8 cellular contexts compared by ENCODE assay signal in genomic region chr3:61560452-61561373, GRCh38. TPM values are rescaled to one million over a fixed set of nuclear protein-coding genes. Genes with fewer than 3 reads are reported as not detected.
DNase-seq lines count a peak whose midpoint lies in the region; ATAC-seq, FAIRE-seq and TF ChIP-seq lines count a peak whose summit lies in the region.

No MANE protein-coding gene starts in this region.

- intact Hi-C loops in A673 (cut with micrococcal nuclease; ENCODE audit: unreplicated experiment) (loop anchor here (5.0 to 10.0 kb wide), 5 partner anchors 127 to 627 kb away; no protein-coding TSS in a partner anchor), right cardiac atrium (cut with DNase I) (loop anchor here (2.0 to 10.0 kb wide), 6 partner anchors 74 to 627 kb away; no protein-coding TSS in a partner anchor)

- ATAC-seq in HG03025 (IDR thresholded peaks at IDR 0.05; ENCODE audit: low FRiP score, unreplicated experiment) (peak; percentile 25), right cardiac atrium (peak; percentile 58 to 76)

- under 1% methylated on average over 66 of the region's 66 CpGs for WGBS in right cardiac atrium

- TSS peak; percentile 88 for BruUV-seq in A673 (replicated peaks; lab: Mats Ljungman, UMichigan)

- TF ChIP-seq POLR2A in GM12892 (IDR thresholded peaks at IDR 0.05; ENCODE audit: low read depth, low read length) = peak; percentile 54; the same call in 1 of the 2 replicates

- no peaks in the 10 kb centered on the region for H3K9me3 ChIP-seq in A673 (ENCODE audit: low read depth, low read length, poor library complexity, severe bottlenecking)
- H3K9me3 ChIP-seq in right cardiac atrium (ENCODE audit: control insufficient read depth, low read length) = no peaks in the 10 kb centered on the region

- POLR2A ChIA-PET in A673 (lab: Charles Lee; ENCODE audit: low non-redundant PET) = interaction anchor here (0.6 kb wide), 1 partner anchor 9 kb away, joined by 10 read pairs; no protein-coding TSS in a partner anchor

- TF ChIP-seq CTCF in A673 (conservative IDR thresholded peaks at IDR 0.05; ENCODE audit: low read depth, low read length) = no peak
- peak; percentile 18 for TF ChIP-seq CTCF in progenitor cell of endocrine pancreas (IDR thresholded peaks at IDR 0.05; ENCODE audit: unreplicated experiment)

- H3K36me3 ChIP-seq in A673 (ENCODE audit: insufficient read depth, low read length, poor library complexity, severe bottlenecking) = no peaks in the 10 kb centered on the region

- no peaks in the 10 kb centered on the region for H3K36me3 Mint-ChIP-seq in progenitor cell of endocrine pancreas (ENCODE audit: insufficient read depth)

- peak overlapping the region; percentile 96 for H3K4me3 Mint-ChIP-seq in progenitor cell of endocrine pancreas (ENCODE audit: low read depth)

- DNase-seq in A673 (ENCODE audit: low spot score) = peak; percentile 91
- peak; percentile 64 for DNase-seq in GM12892 (ENCODE audit: insufficient read length)
- DNase-seq in NCI-H510A treated with DMSO at 0.1 percent for 48 hours (lab: John Stamatoyannopoulos, UW) = peak; percentile 48
- DNase-seq in anterior cingulate cortex (lab: John Stamatoyannopoulos, UW) = peak in 53 of 58 donors; percentile 7 to 83 (median 42)
- DNase-seq in right cardiac atrium = peak; percentile 92 to 96 (median 95)
- peak; percentile 65 for DNase-seq in progenitor cell of endocrine pancreas (ENCODE audit: low spot score, unreplicated experiment)
- DNase-seq in NCI-H1436 (lab: John Stamatoyannopoulos, UW) = no peak

- H3K27me3 Mint-ChIP-seq in progenitor cell of endocrine pancreas = peaks cover 7% of the 10 kb centered on the region

- H3K27me3 ChIP-seq in A673 (replicated peaks; ENCODE audit: insufficient read depth, low read depth, low read length, poor library complexity) (no peaks in the 10 kb centered on the region), right cardiac atrium (ENCODE audit: control insufficient read depth, insufficient read depth) (no peaks in the 10 kb centered on the region)

- peaks cover 3% of the 10 kb centered on the region for H3K9me3 Mint-ChIP-seq in progenitor cell of endocrine pancreas (ENCODE audit: low read depth)

- peak; percentile 46 for FAIRE-seq in GM12892 (lab: Jason Lieb, UNC)

- H3K27ac ChIP-seq in A673 (ENCODE audit: low read depth, low read length, poor library complexity, severe bottlenecking) (peak overlapping the region; percentile 97), right cardiac atrium (ENCODE audit: low read length) (peak overlapping the region; percentile 96)

- peaks cover 11% of the 10 kb centered on the region for H3K4me1 Mint-ChIP-seq in progenitor cell of endocrine pancreas (ENCODE audit: low read depth)

- H3K4me1 ChIP-seq in A673 (ENCODE audit: insufficient read depth, low read length, poor library complexity, severe bottlenecking) = peaks cover 13% of the 10 kb centered on the region
- H3K4me1 ChIP-seq in right cardiac atrium (ENCODE audit: control insufficient read depth, insufficient read depth, low read length) = no peaks in the 10 kb centered on the region

- H3K4me3 ChIP-seq in A673 (ENCODE audit: low read depth, low read length, poor library complexity, severe bottlenecking) (peak overlapping the region; percentile 65), right cardiac atrium (ENCODE audit: low read length) (peak overlapping the region; percentile 81)

- peak overlapping the region; percentile 98 for H3K27ac Mint-ChIP-seq in progenitor cell of endocrine pancreas

- CTCF ChIA-PET in A673 (lab: Charles Lee) = no interaction called here

RNA-seq across cellular contexts. Expression of gene PTPRG, which starts 0.7 kb away (rescaled TPM):
- total RNA-seq in A673 (2021) (11.5 and 11.7 TPM in 2 replicates), right cardiac atrium (10 to 100 TPM; 32.0 to 50.7 (median 34.0) TPM), progenitor cell of endocrine pancreas (44.3 and 49.1 TPM in 2 replicates)
- 1.3 TPM for polyA plus RNA-seq in GM12892 (2012; ENCODE audit: missing spikeins)
- 8.6 TPM for polyA plus RNA-seq in right cardiac atrium
